Comparison of ENCODE assay signal across 10 cellular contexts in genomic region chr3:48708481-48708889, GRCh38. TPM values are rescaled to one million over a fixed set of nuclear protein-coding genes. Genes with fewer than 3 reads are reported as not detected.
DNase-seq lines count a peak whose midpoint lies in the region; ATAC-seq and TF ChIP-seq lines count a peak whose summit lies in the region.
"Had no signal": no experiment of that assay in that cellular context is flagged by ENCODE, and none has a peak within 500 bp of the region (broad histone marks: within the 10 kb centered on the region; RNA-seq: fewer than 3 reads in every experiment).

No MANE protein-coding gene starts in this region.

- 38% methylated on average over 2 of the region's 2 CpGs for WGBS in smooth muscle cell (ENCODE audit: low lambda C conversion rate)

- H3K27me3 Mint-ChIP-seq in activated CD4-positive, alpha-beta memory T cell treated with anti-CD3 and anti-CD28 coated beads for 36 hours: no peaks in the 10 kb centered on the region
- no peaks in the 10 kb centered on the region for H3K27me3 Mint-ChIP-seq in activated CD4-positive, alpha-beta memory T cell treated with anti-CD3 and anti-CD28 coated beads, Interleukin-2, amount 10 ng/mL, durations not matched to agents 7 days and 5 days
- no peaks in the 10 kb centered on the region for H3K27me3 Mint-ChIP-seq in activated CD8-positive, alpha-beta T cell treated with anti-CD3 and anti-CD28 coated beads, Interleukin-2, amount 10 ng/mL, durations not matched to agents 7 days and 5 days (ENCODE audit: low read depth)

- CTCF ChIA-PET in activated CD4-positive, alpha-beta memory T cell treated with anti-CD3 and anti-CD28 coated beads for 36 hours (lab: Charles Lee): interaction anchor here (1.4 kb wide), 1 partner anchor 22 kb away, joined by 6 read pairs; the partner anchor contains the start of gene NCKIPSD
- CTCF ChIA-PET in activated CD4-positive, alpha-beta memory T cell treated with anti-CD3 and anti-CD28 coated beads, Interleukin-2, amount 10 ng/mL, durations not matched to agents 7 days and 5 days (lab: Charles Lee): interaction anchor here (1.1 kb wide), 1 partner anchor 31 kb away, joined by 4 read pairs; no protein-coding TSS in a partner anchor
- CTCF ChIA-PET in activated CD8-positive, alpha-beta T cell treated with anti-CD3 and anti-CD28 coated beads, Interleukin-2, amount 10 ng/mL, durations not matched to agents 7 days and 5 days (lab: Charles Lee): no interaction called here

- H3K9ac ChIP-seq in smooth muscle cell (ENCODE audit: low read depth) (no peak overlapping the region), Karpas-422 (ENCODE audit: low read length) (no peak overlapping the region)

- H3K9me3 ChIP-seq in smooth muscle cell (replicated peaks; ENCODE audit: low read depth) (no peaks in the 10 kb centered on the region), Karpas-422 (ENCODE audit: low read length) (no peaks in the 10 kb centered on the region)

- peaks cover 19% of the 10 kb centered on the region for H3K36me3 Mint-ChIP-seq in activated CD4-positive, alpha-beta memory T cell treated with anti-CD3 and anti-CD28 coated beads for 36 hours
- H3K36me3 Mint-ChIP-seq in activated CD4-positive, alpha-beta memory T cell treated with anti-CD3 and anti-CD28 coated beads, Interleukin-2, amount 10 ng/mL, durations not matched to agents 7 days and 5 days (ENCODE audit: low read depth): peaks cover 48% of the 10 kb centered on the region
- peaks cover 47% of the 10 kb centered on the region for H3K36me3 Mint-ChIP-seq in activated CD8-positive, alpha-beta T cell treated with anti-CD3 and anti-CD28 coated beads, Interleukin-2, amount 10 ng/mL, durations not matched to agents 7 days and 5 days (ENCODE audit: low read depth)

- H3K27ac Mint-ChIP-seq in activated CD4-positive, alpha-beta memory T cell treated with anti-CD3 and anti-CD28 coated beads for 36 hours: peak overlapping the region; percentile 84
- no peak overlapping the region for H3K27ac Mint-ChIP-seq in activated CD4-positive, alpha-beta memory T cell treated with anti-CD3 and anti-CD28 coated beads, Interleukin-2, amount 10 ng/mL, durations not matched to agents 7 days and 5 days
- H3K27ac Mint-ChIP-seq in activated CD8-positive, alpha-beta T cell treated with anti-CD3 and anti-CD28 coated beads, Interleukin-2, amount 10 ng/mL, durations not matched to agents 7 days and 5 days: peak overlapping the region; percentile 72

- H3K9me2 ChIP-seq in Karpas-422 (replicated peaks; ENCODE audit: insufficient read depth, low read length): no peaks in the 10 kb centered on the region

- peak overlapping the region; percentile 43 for H3K27ac ChIP-seq in smooth muscle cell (ENCODE audit: low read depth)
- H3K27ac ChIP-seq in Karpas-422 (ENCODE audit: low read length): no peak overlapping the region

- H3K4me2 ChIP-seq in smooth muscle cell (peak overlapping the region; percentile 38), Karpas-422 (ENCODE audit: low read depth, low read length, poor library complexity, severe bottlenecking) (no peak overlapping the region)

- H3K27me3 ChIP-seq in smooth muscle cell (ENCODE audit: low read depth): no peaks in the 10 kb centered on the region
- H3K27me3 ChIP-seq in Karpas-422 (ENCODE audit: low read length): no peaks in the 10 kb centered on the region

- peak; percentile 38 for DNase-seq in activated CD4-positive, alpha-beta memory T cell treated with anti-CD3 and anti-CD28 coated beads for 36 hours
- DNase-seq in activated CD4-positive, alpha-beta memory T cell treated with anti-CD3 and anti-CD28 coated beads, Interleukin-2, amount 10 ng/mL, durations not matched to agents 7 days and 5 days: no peak
- DNase-seq in activated CD8-positive, alpha-beta T cell treated with anti-CD3 and anti-CD28 coated beads, Interleukin-2, amount 10 ng/mL, durations not matched to agents 7 days and 5 days: no peak
- DNase-seq in fibroblast of the aortic adventitia (ENCODE audit: low read depth) (peak; percentile 47), smooth muscle cell (lab: John Stamatoyannopoulos, UW; ENCODE audit: unreplicated experiment) (no peak), NCI-H2029 treated with DMSO at 0.1 percent for 48 hours (lab: John Stamatoyannopoulos, UW) (no peak), Karpas-422 (no peak), cerebellar cortex (ENCODE audit: low spot score) (no peak)
- DNase-seq: activated effector memory CD4-positive, alpha-beta T cell treated with anti-CD3 and anti-CD28 coated beads, Interleukin-2, amount 50 U/mL, for 16 hours; nucleus accumbens had no signal

- H4K20me1 ChIP-seq in smooth muscle cell (ENCODE audit: low read depth) (peaks cover 100% of the 10 kb centered on the region), Karpas-422 (ENCODE audit: insufficient read depth, low read depth, low read length) (peaks cover 50% of the 10 kb centered on the region)

- no peak overlapping the region for H3K4me3 ChIP-seq in fibroblast of the aortic adventitia (ENCODE audit: low read depth, low read length)
- no peak overlapping the region for H3K4me3 ChIP-seq in smooth muscle cell
- H3K4me3 ChIP-seq in Karpas-422 (ENCODE audit: low read length): no peak overlapping the region

- H3K36me3 ChIP-seq in smooth muscle cell (ENCODE audit: low read depth) (peaks cover 6% of the 10 kb centered on the region), Karpas-422 (ENCODE audit: insufficient read depth, low read length) (peaks cover 45% of the 10 kb centered on the region)

- TF ChIP-seq CTCF in fibroblast of the aortic adventitia (IDR thresholded peaks at IDR 0.05; ENCODE audit: insufficient read depth, low read length) (no peak), smooth muscle cell (IDR thresholded peaks at IDR 0.05; ENCODE audit: borderline replicate concordance, insufficient read depth, poor library complexity, severe bottlenecking) (no peak)

- H2AFZ ChIP-seq in smooth muscle cell (ENCODE audit: low read depth): no peak overlapping the region
- no peak overlapping the region for H2AFZ ChIP-seq in Karpas-422 (ENCODE audit: low read length)

- peaks cover 12% of the 10 kb centered on the region for H3F3A ChIP-seq in smooth muscle cell (ENCODE audit: low read depth)

- peaks cover 100% of the 10 kb centered on the region for H3K79me2 ChIP-seq in smooth muscle cell (ENCODE audit: low read depth)
- peaks cover 95% of the 10 kb centered on the region for H3K79me2 ChIP-seq in Karpas-422 (ENCODE audit: low read length)

- H3K9me3 Mint-ChIP-seq in activated CD4-positive, alpha-beta memory T cell treated with anti-CD3 and anti-CD28 coated beads for 36 hours: no peaks in the 10 kb centered on the region
- no peaks in the 10 kb centered on the region for H3K9me3 Mint-ChIP-seq in activated CD4-positive, alpha-beta memory T cell treated with anti-CD3 and anti-CD28 coated beads, Interleukin-2, amount 10 ng/mL, durations not matched to agents 7 days and 5 days
- no peaks in the 10 kb centered on the region for H3K9me3 Mint-ChIP-seq in activated CD8-positive, alpha-beta T cell treated with anti-CD3 and anti-CD28 coated beads, Interleukin-2, amount 10 ng/mL, durations not matched to agents 7 days and 5 days (ENCODE audit: insufficient read depth)

- POLR2A ChIA-PET in activated CD4-positive, alpha-beta memory T cell treated with anti-CD3 and anti-CD28 coated beads for 36 hours (lab: Charles Lee): interaction anchor here (0.6 to 3.7 kb wide), 4 partner anchors 9 to 129 kb away, joined by 3 to 13 read pairs (median 4); partner anchors contain the start of gene IP6K2
- POLR2A ChIA-PET in activated CD4-positive, alpha-beta memory T cell treated with anti-CD3 and anti-CD28 coated beads, Interleukin-2, amount 10 ng/mL, durations not matched to agents 7 days and 5 days (lab: Charles Lee): interaction anchor here (1.3 kb wide), 1 partner anchor 9 kb away, joined by 5 read pairs; the partner anchor contains the start of gene IP6K2
- POLR2A ChIA-PET in activated CD8-positive, alpha-beta T cell treated with anti-CD3 and anti-CD28 coated beads, Interleukin-2, amount 10 ng/mL, durations not matched to agents 7 days and 5 days (lab: Charles Lee): interaction anchor here (2.1 kb wide), 1 partner anchor 9 kb away, joined by 5 read pairs; the partner anchor contains the start of gene IP6K2

- H3K4me1 Mint-ChIP-seq in activated CD4-positive, alpha-beta memory T cell treated with anti-CD3 and anti-CD28 coated beads for 36 hours (ENCODE audit: low read depth): peaks cover 35% of the 10 kb centered on the region
- H3K4me1 Mint-ChIP-seq in activated CD4-positive, alpha-beta memory T cell treated with anti-CD3 and anti-CD28 coated beads, Interleukin-2, amount 10 ng/mL, durations not matched to agents 7 days and 5 days: peaks cover 24% of the 10 kb centered on the region
- H3K4me1 Mint-ChIP-seq in activated CD8-positive, alpha-beta T cell treated with anti-CD3 and anti-CD28 coated beads, Interleukin-2, amount 10 ng/mL, durations not matched to agents 7 days and 5 days (ENCODE audit: low read depth): peaks cover 44% of the 10 kb centered on the region

- H3K4me1 ChIP-seq in smooth muscle cell (ENCODE audit: low read depth) (no peaks in the 10 kb centered on the region), Karpas-422 (ENCODE audit: low read length) (no peaks in the 10 kb centered on the region; the same call in 1 of the 2 replicates)

- intact Hi-C loops in activated CD4-positive, alpha-beta memory T cell treated with anti-CD3 and anti-CD28 coated beads for 36 hours (cut with micrococcal nuclease): no loop called here

- H3K4me3 Mint-ChIP-seq in activated CD4-positive, alpha-beta memory T cell treated with anti-CD3 and anti-CD28 coated beads for 36 hours: no peak overlapping the region
- no peak overlapping the region for H3K4me3 Mint-ChIP-seq in activated CD4-positive, alpha-beta memory T cell treated with anti-CD3 and anti-CD28 coated beads, Interleukin-2, amount 10 ng/mL, durations not matched to agents 7 days and 5 days
- H3K4me3 Mint-ChIP-seq in activated CD8-positive, alpha-beta T cell treated with anti-CD3 and anti-CD28 coated beads, Interleukin-2, amount 10 ng/mL, durations not matched to agents 7 days and 5 days: no peak overlapping the region

- no peak for ATAC-seq in activated CD8-positive, alpha-beta T cell treated with anti-CD3 and anti-CD28 coated beads, Interleukin-2, amount 10 ng/mL, durations not matched to agents 7 days and 5 days

RNA-seq across cellular contexts. Expression of gene IP6K2, which starts 8.5 kb away (rescaled TPM):
- 10 to 100 TPM; 41.6 to 43.4 TPM for total RNA-seq in activated CD4-positive, alpha-beta memory T cell treated with anti-CD3 and anti-CD28 coated beads for 36 hours
- total RNA-seq in activated CD4-positive, alpha-beta memory T cell treated with anti-CD3 and anti-CD28 coated beads, Interleukin-2, amount 10 ng/mL, durations not matched to agents 7 days and 5 days: 10 to 100 TPM; 52.7 to 57.8 TPM
- 10 to 100 TPM; 49.6 to 50.4 TPM for total RNA-seq in activated CD8-positive, alpha-beta T cell treated with anti-CD3 and anti-CD28 coated beads, Interleukin-2, amount 10 ng/mL, durations not matched to agents 7 days and 5 days
- total RNA-seq in fibroblast of the aortic adventitia (ENCODE audit: low replicate concordance) (35.7 and 44.3 TPM in 2 replicates), smooth muscle cell (106 and 119 TPM in 2 replicates)
- 113 and 124 TPM in 2 replicates for polyA plus RNA-seq in smooth muscle cell
- 93.6 and 104 TPM in 2 replicates for total RNA-seq in Karpas-422 (2014; rRNA removed; shearing (Covaris generic); ENCODE audit: low replicate concordance)

RNA-seq across cellular contexts. Expression of gene NCKIPSD, which starts 22.8 kb away (rescaled TPM):
- 10 to 100 TPM; 36.5 to 38.5 TPM for total RNA-seq in activated CD4-positive, alpha-beta memory T cell treated with anti-CD3 and anti-CD28 coated beads for 36 hours
- total RNA-seq in activated CD4-positive, alpha-beta memory T cell treated with anti-CD3 and anti-CD28 coated beads, Interleukin-2, amount 10 ng/mL, durations not matched to agents 7 days and 5 days: 10 to 100 TPM; 33.4 to 37.2 TPM
- 10 to 100 TPM; 56.5 to 57.1 TPM for total RNA-seq in activated CD8-positive, alpha-beta T cell treated with anti-CD3 and anti-CD28 coated beads, Interleukin-2, amount 10 ng/mL, durations not matched to agents 7 days and 5 days
- total RNA-seq in fibroblast of the aortic adventitia (ENCODE audit: low replicate concordance) (8.1 and 20.0 TPM in 2 replicates), smooth muscle cell (18.3 and 21.6 TPM in 2 replicates)
- polyA plus RNA-seq in smooth muscle cell: 13.8 and 21.9 TPM in 2 replicates
- total RNA-seq in Karpas-422 (2014; rRNA removed; shearing (Covaris generic); ENCODE audit: low replicate concordance): 25.5 and 36.1 TPM in 2 replicates

RNA-seq across cellular contexts. Expression of gene CELSR3, which starts 45.8 kb away (rescaled TPM):
- total RNA-seq in activated CD4-positive, alpha-beta memory T cell treated with anti-CD3 and anti-CD28 coated beads for 36 hours: 1 to 10 TPM; 6.9 to 7.5 TPM
- 1 to 10 TPM; 7.2 to 8.0 TPM for total RNA-seq in activated CD4-positive, alpha-beta memory T cell treated with anti-CD3 and anti-CD28 coated beads, Interleukin-2, amount 10 ng/mL, durations not matched to agents 7 days and 5 days
- 10 to 100 TPM; 19.5 to 20.2 TPM for total RNA-seq in activated CD8-positive, alpha-beta T cell treated with anti-CD3 and anti-CD28 coated beads, Interleukin-2, amount 10 ng/mL, durations not matched to agents 7 days and 5 days
- total RNA-seq in fibroblast of the aortic adventitia (ENCODE audit: low replicate concordance) (0.81 and 0.98 TPM in 2 replicates), smooth muscle cell (2.5 and 3.1 TPM in 2 replicates)
- polyA plus RNA-seq in smooth muscle cell: 1.5 and 2.4 TPM in 2 replicates
- total RNA-seq in Karpas-422 (2014; rRNA removed; shearing (Covaris generic); ENCODE audit: low replicate concordance): 3.8 and 7.0 TPM in 2 replicates

Comparison
In these comparisons a context has a peak if more than half of its experiments do, and no peak if none do; other contexts are left out.
1. DNase-seq: peak in activated CD4-positive, alpha-beta memory T cell treated with anti-CD3 and anti-CD28 coated beads for 36 hours (single experiment) and fibroblast of the aortic adventitia (single experiment); none in activated CD4-positive, alpha-beta memory T cell treated with anti-CD3 and anti-CD28 coated beads, Interleukin-2, amount 10 ng/mL, durations not matched to agents 7 days and 5 days (single experiment), activated CD8-positive, alpha-beta T cell treated with anti-CD3 and anti-CD28 coated beads, Interleukin-2, amount 10 ng/mL, durations not matched to agents 7 days and 5 days (single experiment), smooth muscle cell (single experiment), NCI-H2029 treated with DMSO at 0.1 percent for 48 hours (single experiment), Karpas-422 (single experiment) and cerebellar cortex (single experiment).